17 cellular contexts compared by ENCODE assay signal in the genomic region with DNA sequence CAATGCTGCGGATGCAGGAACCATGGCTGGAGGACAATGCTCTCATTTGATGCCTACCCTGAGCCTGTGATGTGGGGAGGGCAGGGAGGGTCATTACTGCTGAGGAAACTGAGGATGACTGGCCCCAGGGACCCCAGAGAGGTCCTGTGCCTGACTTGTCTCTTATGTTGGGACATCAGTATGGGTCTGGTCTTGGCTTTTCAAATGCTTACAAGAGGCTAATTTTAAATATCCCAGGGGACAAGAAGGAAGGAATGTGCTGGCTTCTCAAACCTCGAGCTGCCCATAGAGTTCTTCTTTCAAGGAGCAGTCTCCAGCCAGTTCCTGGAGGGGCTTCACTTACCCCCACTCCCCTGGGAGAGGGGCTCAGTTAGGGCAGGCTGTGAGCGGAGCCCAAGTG.
DNase-seq lines count a peak whose midpoint lies in the region; ATAC-seq and TF ChIP-seq lines count a peak whose summit lies in the region.
"Had no signal": no experiment of that assay in that cellular context is flagged by ENCODE, and none has a peak within 500 bp of the region (broad histone marks: within the 10 kb centered on the region; RNA-seq: fewer than 3 reads in every experiment).

No MANE protein-coding gene starts in this region.

- 86% methylated on average over 2 of the region's 3 CpGs for WGBS in esophagus muscularis mucosa

- no peaks in the 10 kb centered on the region for H4K20me1 ChIP-seq in BLaER1 treated with 17β-estradiol and CSF1 and Interleukin-3, amounts not matched to agents 10 nM and 100 nM
- H4K20me1 ChIP-seq in osteoblast (ENCODE audit: insufficient read depth, low read length) (no peaks in the 10 kb centered on the region), PC-9 (ENCODE audit: insufficient read depth) (no peaks in the 10 kb centered on the region)

- H3K9me3 ChIP-seq in BLaER1 treated with 17β-estradiol and CSF1 and Interleukin-3, amounts not matched to agents 10 nM and 100 nM (replicated peaks in 1 of 11): peaks cover 0 to 8% (median 3%) of the 10 kb centered on the region in 11 experiments; a peak in 11 of 22 replicates
- H3K9me3 ChIP-seq in esophagus muscularis mucosa: no peaks in the 10 kb centered on the region
- no peaks in the 10 kb centered on the region for H3K9me3 ChIP-seq in osteoblast (ENCODE audit: low read depth, low read length)
- H3K9me3 ChIP-seq in thoracic aorta: no peaks in the 10 kb centered on the region
- H3K9me3 ChIP-seq in lower lobe of right lung: no peaks in the 10 kb centered on the region
- no peaks in the 10 kb centered on the region for H3K9me3 ChIP-seq in PC-9 (ENCODE audit: insufficient read depth, low read depth)

- POLR2A ChIA-PET in PC-9 (lab: Charles Lee; ENCODE audit: unreplicated experiment): no interaction called here

- H2AFZ ChIP-seq in osteoblast (ENCODE audit: low read length): no peak overlapping the region
- H2AFZ ChIP-seq in PC-9: no peak overlapping the region

- H3K4me1 ChIP-seq in BLaER1 treated with 17β-estradiol and CSF1 and Interleukin-3, amounts not matched to agents 10 nM and 100 nM: peaks cover 0 to 11% (median 9%) of the 10 kb centered on the region in 10 experiments; a peak in 13 of 20 replicates
- peaks cover 0 to 37% (median 18%) of the 10 kb centered on the region in 4 donors for H3K4me1 ChIP-seq in esophagus muscularis mucosa
- H3K4me1 ChIP-seq in osteoblast (ENCODE audit: insufficient read depth, low read length): no peaks in the 10 kb centered on the region
- peaks cover 19 to 77% of the 10 kb centered on the region in 2 donors for H3K4me1 ChIP-seq in thoracic aorta (ENCODE audit: control insufficient read depth in 1 of 2, low read depth in 2 of 2)
- no peaks in the 10 kb centered on the region for H3K4me1 ChIP-seq in lower lobe of right lung
- H3K4me1 ChIP-seq in PC-9 (replicated peaks; ENCODE audit: insufficient read depth): no peaks in the 10 kb centered on the region

- H3K27ac ChIP-seq in BLaER1 treated with 17β-estradiol and CSF1 and Interleukin-3, amounts not matched to agents 10 nM and 100 nM: no peak overlapping the region
- H3K27ac ChIP-seq in esophagus muscularis mucosa (replicated peaks in 1 of 4): peak overlapping the region in 3 of 4 donors; percentile 15 to 31 (median 23)
- H3K27ac ChIP-seq in osteoblast (ENCODE audit: low read depth, low read length): no peak overlapping the region
- peak overlapping the region; percentile 48 for H3K27ac ChIP-seq in thoracic aorta
- H3K27ac ChIP-seq in lower lobe of right lung: no peak overlapping the region
- no peak overlapping the region for H3K27ac ChIP-seq in PC-9
- H3K27ac ChIP-seq: C4-2B had no signal

- CTCF ChIA-PET in PC-9 (lab: Charles Lee): no interaction called here

- no peaks in the 10 kb centered on the region for H3K36me3 ChIP-seq in BLaER1 treated with 17β-estradiol and CSF1 and Interleukin-3, amounts not matched to agents 10 nM and 100 nM
- H3K36me3 ChIP-seq in esophagus muscularis mucosa (no peaks in the 10 kb centered on the region), osteoblast (ENCODE audit: insufficient read depth, low read length) (no peaks in the 10 kb centered on the region), thoracic aorta (no peaks in the 10 kb centered on the region), lower lobe of right lung (no peaks in the 10 kb centered on the region), PC-9 (ENCODE audit: low read depth) (no peaks in the 10 kb centered on the region)

- H3F3A ChIP-seq in PC-9 (ENCODE audit: insufficient read depth, low read depth): no peaks in the 10 kb centered on the region

- H3K79me2 ChIP-seq in osteoblast (ENCODE audit: insufficient read depth, low read length) (no peaks in the 10 kb centered on the region), PC-9 (ENCODE audit: low read depth) (no peaks in the 10 kb centered on the region)

- DNase-seq in esophagus muscularis mucosa (ENCODE audit: extremely low spot score) (no peak), osteoblast (ENCODE audit: insufficient read length, low spot score, missing footprints) (peak; percentile 42), thoracic aorta (ENCODE audit: low spot score) (no peak), cardiac septum (ENCODE audit: low spot score) (no peak), lower lobe of right lung (no peak), PC-9 (no peak)
- DNase-seq: CD4-positive, alpha-beta T cell; DMS153; DMS79; GDM1; GOT3; H7; HFFc6 had no signal

- no TSS peak for BruUV-seq in PC-9 (replicated peaks; lab: Mats Ljungman, UMichigan)

- H3K27me3 ChIP-seq in BLaER1 treated with 17β-estradiol and CSF1 and Interleukin-3, amounts not matched to agents 10 nM and 100 nM: no peaks in the 10 kb centered on the region
- H3K27me3 ChIP-seq in esophagus muscularis mucosa: no peaks in the 10 kb centered on the region
- no peaks in the 10 kb centered on the region for H3K27me3 ChIP-seq in osteoblast (ENCODE audit: insufficient read depth, low read length)
- H3K27me3 ChIP-seq in thoracic aorta (replicated peaks; ENCODE audit: insufficient read depth): no peaks in the 10 kb centered on the region
- no peaks in the 10 kb centered on the region for H3K27me3 ChIP-seq in lower lobe of right lung (ENCODE audit: low read depth)
- H3K27me3 ChIP-seq in PC-9 (ENCODE audit: insufficient read depth, low read depth): peaks cover 35% of the 10 kb centered on the region

- no peak for TF ChIP-seq EP300 in esophagus muscularis mucosa (IDR thresholded peaks at IDR 0.05)

- H3K4me3 ChIP-seq in BLaER1 treated with 17β-estradiol and CSF1 and Interleukin-3, amounts not matched to agents 10 nM and 100 nM: no peak overlapping the region
- no peak overlapping the region for H3K4me3 ChIP-seq in esophagus muscularis mucosa
- no peak overlapping the region for H3K4me3 ChIP-seq in osteoblast (ENCODE audit: insufficient read depth, low read length)
- no peak overlapping the region for H3K4me3 ChIP-seq in thoracic aorta
- no peak overlapping the region for H3K4me3 ChIP-seq in lower lobe of right lung
- no peak overlapping the region for H3K4me3 ChIP-seq in PC-9

- H3K9ac ChIP-seq in BLaER1 treated with 17β-estradiol and CSF1 and Interleukin-3, amounts not matched to agents 10 nM and 100 nM: no peak overlapping the region

- H3K9me2 ChIP-seq in PC-9 (ENCODE audit: insufficient read depth): no peaks in the 10 kb centered on the region

- no peak for TF ChIP-seq CTCF in esophagus muscularis mucosa (IDR thresholded peaks at IDR 0.05)
- no peak for TF ChIP-seq CTCF in osteoblast (IDR thresholded peaks at IDR 0.05; ENCODE audit: extremely low read depth, low read depth, low read length)
- no peak for TF ChIP-seq CTCF in thoracic aorta (IDR thresholded peaks at IDR 0.05)
- no peak for TF ChIP-seq CTCF in lower lobe of right lung (IDR thresholded peaks at IDR 0.05)
- TF ChIP-seq CTCF in PC-9 (conservative IDR thresholded peaks at IDR 0.05): no peak

- intact Hi-C loops in esophagus muscularis mucosa (cut with DNase I): no loop called here
- intact Hi-C loops in cardiac septum (cut with DNase I): no loop called here
- intact Hi-C loops in lower lobe of right lung (cut with DNase I): no loop called here
- intact Hi-C loops in PC-9 (cut with micrococcal nuclease; ENCODE audit: unreplicated experiment): no loop called here

- ATAC-seq in thoracic aorta (ENCODE audit: insufficient number of reproducible peaks, low FRiP score, low read depth): no peak
- no peak for ATAC-seq in GM21723 (IDR thresholded peaks at IDR 0.05; ENCODE audit: unreplicated experiment)
- ATAC-seq in lower lobe of right lung: no peak
- ATAC-seq: HCT116 had no signal

- peak overlapping the region in 7 of 11 experiments; percentile 24 to 61 (median 43); a peak in 13 of 22 replicates for H3K4me2 ChIP-seq in BLaER1 treated with 17β-estradiol and CSF1 and Interleukin-3, amounts not matched to agents 10 nM and 100 nM
- no peak overlapping the region for H3K4me2 ChIP-seq in osteoblast (ENCODE audit: insufficient read depth, low read length)
- H3K4me2 ChIP-seq in PC-9: no peak overlapping the region

- no peak for TF ChIP-seq POLR2A in esophagus muscularis mucosa (IDR thresholded peaks at IDR 0.05; ENCODE audit: low read depth)

Comparison
In these comparisons a context has a peak if more than half of its experiments do, and no peak if none do; other contexts are left out.
1. H3K27ac ChIP-seq: peak in esophagus muscularis mucosa (3 of 4) and thoracic aorta (2 of 2); none in BLaER1 treated with 17β-estradiol and CSF1 and Interleukin-3, amounts not matched to agents 10 nM and 100 nM (0 of 11), osteoblast (single experiment), lower lobe of right lung (single experiment) and PC-9 (single experiment).
2. H3K4me2 ChIP-seq: peak in BLaER1 treated with 17β-estradiol and CSF1 and Interleukin-3, amounts not matched to agents 10 nM and 100 nM (7 of 11); none in osteoblast (single experiment) and PC-9 (single experiment).